Comparison of ENCODE assay signal across 11 cellular contexts in the genomic region with DNA sequence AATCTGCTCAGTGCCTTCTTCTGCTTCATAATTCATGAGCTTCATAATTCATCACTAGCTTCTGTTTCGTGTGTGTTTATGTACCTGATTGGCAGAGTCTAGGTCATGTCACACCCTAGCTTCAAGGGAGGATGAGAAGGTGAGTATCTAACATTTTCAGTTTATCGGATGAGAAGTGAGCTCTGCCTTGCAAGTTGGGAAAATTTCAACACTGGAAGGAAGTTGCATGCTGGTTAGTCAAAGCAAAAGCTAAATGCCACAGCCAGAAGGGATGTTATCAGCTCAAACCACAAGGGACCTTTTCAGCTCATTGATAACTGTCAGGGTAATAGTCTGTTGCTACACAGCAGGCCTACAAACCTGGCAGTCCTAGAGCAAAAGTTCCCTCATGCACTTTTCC. TPM values are rescaled to one million over a fixed set of nuclear protein-coding genes. Genes with fewer than 3 reads are reported as not detected.
DNase-seq lines count a peak whose midpoint lies in the region; ATAC-seq and TF ChIP-seq lines count a peak whose summit lies in the region.
"Had no signal": no experiment of that assay in that cellular context is flagged by ENCODE, and none has a peak within 500 bp of the region (broad histone marks: within the 10 kb centered on the region; RNA-seq: fewer than 3 reads in every experiment).

No MANE protein-coding gene starts in this region.

- H3K9me3 Mint-ChIP-seq in osteocyte (ENCODE audit: unreplicated experiment): no peaks in the 10 kb centered on the region
- H3K9me3 Mint-ChIP-seq: HFFc6 had no signal

- ATAC-seq in GM19455 (IDR thresholded peaks at IDR 0.05; ENCODE audit: unreplicated experiment): no peak

- H3K4me1 Mint-ChIP-seq in osteocyte (ENCODE audit: unreplicated experiment): no peaks in the 10 kb centered on the region

- H3K36me3 Mint-ChIP-seq in osteocyte (ENCODE audit: unreplicated experiment): no peaks in the 10 kb centered on the region

- no peak for TF ChIP-seq CTCF in osteocyte (IDR thresholded peaks at IDR 0.05)

- H3K27ac Mint-ChIP-seq in osteocyte (ENCODE audit: unreplicated experiment): no peak overlapping the region
- H3K27ac Mint-ChIP-seq: HFFc6 had no signal

- H3K27me3 Mint-ChIP-seq in osteocyte (ENCODE audit: unreplicated experiment): peaks cover 23% of the 10 kb centered on the region

- no peak overlapping the region for H3K4me3 Mint-ChIP-seq in osteocyte (ENCODE audit: unreplicated experiment)
- H3K4me3 Mint-ChIP-seq: HFFc6 had no signal

- no peak for TF ChIP-seq POLR2A in erythroblast (IDR thresholded peaks at IDR 0.05; ENCODE audit: low read length)

- DNase-seq in stimulated activated CD4-positive, alpha-beta T cell treated with anti-CD3 and anti-CD28 coated beads, Interleukin-4, amount 100 ng/mL, for 24 hours: peak; percentile 9
- DNase-seq in stimulated activated CD4-positive, alpha-beta T cell treated with anti-CD3 and anti-CD28 coated beads, Interleukin-4, amount 100 ng/mL, for 4 hours: no peak
- DNase-seq in SIG-M5 (lab: John Stamatoyannopoulos, UW) (peak; percentile 76), erythroblast (lab: John Stamatoyannopoulos, UW) (peak; percentile 79 to 88), osteocyte (ENCODE audit: extremely low spot score, unreplicated experiment) (no peak), hippocampal formation (lab: John Stamatoyannopoulos, UW) (no peak), pons (ENCODE audit: low spot score) (no peak)
- DNase-seq: cortex of kidney, HFFc6, nucleus accumbens had no signal

RNA-seq across cellular contexts. Expression of a gene that starts 7.3 kb away (rescaled TPM):
- not detected in 2 replicates for total RNA-seq in osteocyte

Comparison
In these comparisons a context has a peak if more than half of its experiments do, and no peak if none do; other contexts are left out.
1. DNase-seq: peak in stimulated activated CD4-positive, alpha-beta T cell treated with anti-CD3 and anti-CD28 coated beads, Interleukin-4, amount 100 ng/mL, for 24 hours (single experiment), SIG-M5 (single experiment) and erythroblast (2 of 2); none in stimulated activated CD4-positive, alpha-beta T cell treated with anti-CD3 and anti-CD28 coated beads, Interleukin-4, amount 100 ng/mL, for 4 hours (0 of 2), osteocyte (single experiment), hippocampal formation (0 of 2) and pons (single experiment).